Comparison of ENCODE assay signal across 2 cellular contexts in the genomic region with DNA sequence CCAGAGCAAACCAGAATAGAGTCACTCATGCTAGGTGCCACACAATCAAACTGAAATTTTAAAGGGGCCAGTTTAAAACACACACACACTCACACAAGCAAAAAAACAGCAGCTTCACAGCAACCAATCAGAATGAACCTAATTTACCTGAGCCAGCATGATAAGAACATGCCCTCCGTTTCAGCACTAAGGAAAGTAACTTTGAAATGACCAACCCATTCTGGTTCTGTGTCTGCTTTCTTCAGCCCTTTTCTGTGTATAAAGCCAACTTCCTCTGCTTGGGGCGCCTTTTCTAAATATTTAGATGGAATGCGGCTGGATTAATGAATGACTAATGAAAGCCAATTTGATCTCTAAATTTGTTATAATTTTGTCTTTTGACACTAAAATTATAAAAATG.
TF ChIP-seq lines count a peak whose summit lies in the region.

No MANE protein-coding gene starts in this region.

TF ChIP-seq in IMR-90, 13 proteins besides CTCF, POLR2A, EP300 and RAD21:
- no peak for TF ChIP-seq SMC3 (IDR thresholded peaks at IDR 0.05; ENCODE audit: low read depth, low read length)
- TF ChIP-seq CEBPB (IDR thresholded peaks at IDR 0.05; ENCODE audit: low read depth, low read length), result no peak
- TF ChIP-seq, protein P1, sequence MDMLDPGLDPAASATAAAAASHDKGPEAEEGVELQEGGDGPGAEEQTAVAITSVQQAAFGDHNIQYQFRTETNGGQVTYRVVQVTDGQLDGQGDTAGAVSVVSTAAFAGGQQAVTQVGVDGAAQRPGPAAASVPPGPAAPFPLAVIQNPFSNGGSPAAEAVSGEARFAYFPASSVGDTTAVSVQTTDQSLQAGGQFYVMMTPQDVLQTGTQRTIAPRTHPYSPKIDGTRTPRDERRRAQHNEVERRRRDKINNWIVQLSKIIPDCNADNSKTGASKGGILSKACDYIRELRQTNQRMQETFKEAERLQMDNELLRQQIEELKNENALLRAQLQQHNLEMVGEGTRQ (IDR thresholded peaks at IDR 0.05; ENCODE audit: low read depth, low read length), result no peak
- TF ChIP-seq BHLHE40 (IDR thresholded peaks at IDR 0.05; ENCODE audit: low read depth, low read length), result no peak
- no peak for TF ChIP-seq MAFK (IDR thresholded peaks at IDR 0.05; ENCODE audit: low read depth, low read length)
- TF ChIP-seq CHD1 (IDR thresholded peaks at IDR 0.05; ENCODE audit: low read depth, low read length), result no peak
- TF ChIP-seq FOS (IDR thresholded peaks at IDR 0.05; ENCODE audit: low read depth, low read length), result no peak
- no peak for TF ChIP-seq NFE2L2 (IDR thresholded peaks at IDR 0.05; ENCODE audit: low read depth, low read length)
- TF ChIP-seq, protein P2, sequence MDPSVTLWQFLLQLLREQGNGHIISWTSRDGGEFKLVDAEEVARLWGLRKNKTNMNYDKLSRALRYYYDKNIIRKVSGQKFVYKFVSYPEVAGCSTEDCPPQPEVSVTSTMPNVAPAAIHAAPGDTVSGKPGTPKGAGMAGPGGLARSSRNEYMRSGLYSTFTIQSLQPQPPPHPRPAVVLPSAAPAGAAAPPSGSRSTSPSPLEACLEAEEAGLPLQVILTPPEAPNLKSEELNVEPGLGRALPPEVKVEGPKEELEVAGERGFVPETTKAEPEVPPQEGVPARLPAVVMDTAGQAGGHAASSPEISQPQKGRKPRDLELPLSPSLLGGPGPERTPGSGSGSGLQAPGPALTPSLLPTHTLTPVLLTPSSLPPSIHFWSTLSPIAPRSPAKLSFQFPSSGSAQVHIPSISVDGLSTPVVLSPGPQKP (IDR thresholded peaks at IDR 0.05; ENCODE audit: borderline replicate concordance, low read depth, low read length), result no peak
- no peak for TF ChIP-seq RCOR1 (IDR thresholded peaks at IDR 0.05; ENCODE audit: insufficient replicate concordance, low read length)
- no peak for TF ChIP-seq MXI1 (IDR thresholded peaks at IDR 0.05; ENCODE audit: borderline replicate concordance, low read depth, low read length)
- no peak for TF ChIP-seq RFX5 (IDR thresholded peaks at IDR 0.05; ENCODE audit: low read depth, low read length)
- no peak for TF ChIP-seq MAZ (IDR thresholded peaks at IDR 0.05; ENCODE audit: borderline replicate concordance, low read depth, low read length)

TF ChIP-seq in K562, 482 proteins besides CTCF, POLR2A, EP300 and RAD21:
- TF ChIP-seq BRD9 (IDR thresholded peaks at IDR 0.05; ENCODE audit: low read depth, partially characterized antibody) (no peak), CBX2 (IDR thresholded peaks at IDR 0.05; ENCODE audit: insufficient read depth, low read length, poor library complexity, severe bottlenecking) (no peak), ZNF121 (CRISPR knock-in tag; conservative IDR thresholded peaks at IDR 0.05) (no peak), CEBPZ (IDR thresholded peaks at IDR 0.05; ENCODE audit: borderline replicate concordance, low read depth, low read length) (no peak), ZNF77 (CRISPR knock-in tag; IDR thresholded peaks at IDR 0.05) (no peak), CBX1 (IDR thresholded peaks at IDR 0.05; ENCODE audit: low read depth) (no peak), SAP30 (IDR thresholded peaks at IDR 0.05; ENCODE audit: borderline replicate concordance, insufficient read depth, low read depth, low read length, poor library complexity, severe bottlenecking) (no peak), ZNF449 (CRISPR knock-in tag; IDR thresholded peaks at IDR 0.05) (no peak)
- TF ChIP-seq, protein P3, sequence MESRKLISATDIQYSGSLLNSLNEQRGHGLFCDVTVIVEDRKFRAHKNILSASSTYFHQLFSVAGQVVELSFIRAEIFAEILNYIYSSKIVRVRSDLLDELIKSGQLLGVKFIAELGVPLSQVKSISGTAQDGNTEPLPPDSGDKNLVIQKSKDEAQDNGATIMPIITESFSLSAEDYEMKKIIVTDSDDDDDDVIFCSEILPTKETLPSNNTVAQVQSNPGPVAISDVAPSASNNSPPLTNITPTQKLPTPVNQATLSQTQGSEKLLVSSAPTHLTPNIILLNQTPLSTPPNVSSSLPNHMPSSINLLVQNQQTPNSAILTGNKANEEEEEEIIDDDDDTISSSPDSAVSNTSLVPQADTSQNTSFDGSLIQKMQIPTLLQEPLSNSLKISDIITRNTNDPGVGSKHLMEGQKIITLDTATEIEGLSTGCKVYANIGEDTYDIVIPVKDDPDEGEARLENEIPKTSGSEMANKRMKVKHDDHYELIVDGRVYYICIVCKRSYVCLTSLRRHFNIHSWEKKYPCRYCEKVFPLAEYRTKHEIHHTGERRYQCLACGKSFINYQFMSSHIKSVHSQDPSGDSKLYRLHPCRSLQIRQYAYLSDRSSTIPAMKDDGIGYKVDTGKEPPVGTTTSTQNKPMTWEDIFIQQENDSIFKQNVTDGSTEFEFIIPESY (CRISPR knock-in tag; IDR thresholded peaks at IDR 0.05), result no peak
- TF ChIP-seq, protein P4, sequence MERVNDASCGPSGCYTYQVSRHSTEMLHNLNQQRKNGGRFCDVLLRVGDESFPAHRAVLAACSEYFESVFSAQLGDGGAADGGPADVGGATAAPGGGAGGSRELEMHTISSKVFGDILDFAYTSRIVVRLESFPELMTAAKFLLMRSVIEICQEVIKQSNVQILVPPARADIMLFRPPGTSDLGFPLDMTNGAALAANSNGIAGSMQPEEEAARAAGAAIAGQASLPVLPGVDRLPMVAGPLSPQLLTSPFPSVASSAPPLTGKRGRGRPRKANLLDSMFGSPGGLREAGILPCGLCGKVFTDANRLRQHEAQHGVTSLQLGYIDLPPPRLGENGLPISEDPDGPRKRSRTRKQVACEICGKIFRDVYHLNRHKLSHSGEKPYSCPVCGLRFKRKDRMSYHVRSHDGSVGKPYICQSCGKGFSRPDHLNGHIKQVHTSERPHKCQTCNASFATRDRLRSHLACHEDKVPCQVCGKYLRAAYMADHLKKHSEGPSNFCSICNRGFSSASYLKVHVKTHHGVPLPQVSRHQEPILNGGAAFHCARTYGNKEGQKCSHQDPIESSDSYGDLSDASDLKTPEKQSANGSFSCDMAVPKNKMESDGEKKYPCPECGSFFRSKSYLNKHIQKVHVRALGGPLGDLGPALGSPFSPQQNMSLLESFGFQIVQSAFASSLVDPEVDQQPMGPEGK (CRISPR knock-in tag; IDR thresholded peaks at IDR 0.05; ENCODE audit: borderline replicate concordance), result no peak
- TF ChIP-seq, protein P5, sequence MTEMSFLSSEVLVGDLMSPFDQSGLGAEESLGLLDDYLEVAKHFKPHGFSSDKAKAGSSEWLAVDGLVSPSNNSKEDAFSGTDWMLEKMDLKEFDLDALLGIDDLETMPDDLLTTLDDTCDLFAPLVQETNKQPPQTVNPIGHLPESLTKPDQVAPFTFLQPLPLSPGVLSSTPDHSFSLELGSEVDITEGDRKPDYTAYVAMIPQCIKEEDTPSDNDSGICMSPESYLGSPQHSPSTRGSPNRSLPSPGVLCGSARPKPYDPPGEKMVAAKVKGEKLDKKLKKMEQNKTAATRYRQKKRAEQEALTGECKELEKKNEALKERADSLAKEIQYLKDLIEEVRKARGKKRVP (CRISPR knock-in tag; IDR thresholded peaks at IDR 0.05), result no peak
TF ChIP-seq in K562: peak in this region for 0.
